Comparison of ENCODE assay signal across 17 cellular contexts in genomic region chr2:235712176-235712575, GRCh38.
"Had no signal": no experiment of that assay in that cellular context is flagged by ENCODE, and none has a peak within 500 bp of the region (broad histone marks: within the 10 kb centered on the region; RNA-seq: fewer than 3 reads in every experiment).

No MANE protein-coding gene starts in this region.

- H3K9me3 ChIP-seq: esophagus squamous epithelium, neutrophil, pancreas, suprapubic skin, thyroid gland had no signal

- ATAC-seq: effector memory CD8-positive, alpha-beta T cell; left lobe of liver; natural killer cell; pancreas; stimulated activated memory B cell treated with anti-CD40 and anti-IgM and Interleukin-4, amounts not matched to agents 10 μg/mL and 1 μg/mL and 100 μg/mL, for 72 hours; stimulated activated naive CD8-positive, alpha-beta T cell treated with anti-CD3 and anti-CD28 coated beads, Interleukin-15, Interleukin-2, amounts not matched to agents 100 U/mL and 50 U/mL, for 24 hours had no signal

- H3K27ac ChIP-seq: coronary artery, esophagus squamous epithelium, neutrophil, pancreas, thyroid gland had no signal

- H3K27me3 ChIP-seq: esophagus squamous epithelium, neutrophil, pancreas, suprapubic skin, thyroid gland had no signal

- H3K4me3 ChIP-seq: coronary artery, esophagus squamous epithelium, lung, pancreas, suprapubic skin, thyroid gland had no signal

- DNase-seq: central memory CD4-positive, alpha-beta T cell; dermis blood vessel endothelial cell; effector memory CD8-positive, alpha-beta T cell; erythroblast; esophagus squamous epithelium; foreskin melanocyte; natural killer cell; pancreas; stimulated activated CD4-positive, alpha-beta T cell treated with anti-CD3 and anti-CD28 coated beads, Interleukin-4, amount 100 ng/mL, for 4 hours; stimulated activated naive CD8-positive, alpha-beta T cell treated with anti-CD3 and anti-CD28 coated beads, Interleukin-15, Interleukin-2, amounts not matched to agents 100 U/mL and 50 U/mL, for 24 hours; thyroid gland had no signal

- H3K36me3 ChIP-seq: neutrophil, pancreas, thyroid gland had no signal

- H3K4me1 ChIP-seq: pancreas had no signal
